In genomic region chr2:53520630-53520940, GRCh38 we compare ENCODE assay signal across 20 cellular contexts.
A peak's percentile ranks its signal among the peaks of the same experiment; 100 is the strongest.
DNase-seq lines count a peak whose midpoint lies in the region; ATAC-seq and TF ChIP-seq lines count a peak whose summit lies in the region.
"Had no signal": no experiment of that assay in that cellular context is flagged by ENCODE, and none has a peak within 500 bp of the region (broad histone marks: within the 10 kb centered on the region; RNA-seq: fewer than 3 reads in every experiment).

No MANE protein-coding gene starts in this region.

- ATAC-seq in GM23338, result peak; percentile 50
- ATAC-seq in GM18505 (IDR thresholded peaks at IDR 0.05; ENCODE audit: unreplicated experiment), result no peak
- ATAC-seq: left cardiac atrium; stimulated activated naive B cell treated with anti-CD40 and anti-IgM and Interleukin-4, amounts not matched to agents 10 μg/mL and 1 μg/mL and 100 μg/mL, for 72 hours had no signal

- no peak for TF ChIP-seq POLR2A in GM18505 (IDR thresholded peaks at IDR 0.05; ENCODE audit: borderline replicate concordance, extremely low read depth, insufficient read depth, insufficient read length)

- TF ChIP-seq CTCF in GM23338 (conservative IDR thresholded peaks at IDR 0.05; ENCODE audit: low read depth in 2 of 2) (no peak), brain (conservative IDR thresholded peaks at IDR 0.05) (no peak), nephron progenitor cell (IDR thresholded peaks at IDR 0.05) (no peak)

- TF ChIP-seq EP300 in Ishikawa (IDR thresholded peaks at IDR 0.05; ENCODE audit: borderline replicate concordance), result peak; percentile 29; the same call in 1 of the 2 replicates

- H3K36me3 Mint-ChIP-seq in GM23338 (ENCODE audit: low read depth) (no peaks in the 10 kb centered on the region), brain (no peaks in the 10 kb centered on the region), nephron progenitor cell (ENCODE audit: low read depth) (no peaks in the 10 kb centered on the region)
- H3K36me3 Mint-ChIP-seq: CD8-positive, alpha-beta memory T cell; stimulated activated naive B cell treated with anti-CD40 and anti-IgM and Interleukin-4, amounts not matched to agents 10 μg/mL and 1 μg/mL and 100 μg/mL, for 72 hours had no signal

- H3K27me3 Mint-ChIP-seq in GM23338 (ENCODE audit: insufficient read depth, low read depth, poor library complexity), result peaks cover 9% of the 10 kb centered on the region
- H3K27me3 Mint-ChIP-seq in brain, result no peaks in the 10 kb centered on the region
- peaks cover 29% of the 10 kb centered on the region for H3K27me3 Mint-ChIP-seq in nephron progenitor cell (ENCODE audit: low read depth, poor library complexity)
- H3K27me3 Mint-ChIP-seq: activated CD4-positive, alpha-beta T cell treated with anti-CD3 and anti-CD28 coated beads, Interleukin-2, amount 10 ng/mL, durations not matched to agents 24 days and 14 days; dendritic cell treated with granulocyte-macrophage colony-stimulating factor and Interleukin-4, amounts not matched to agents 40 ng/mL and 50 ng/mL, for 4 days had no signal

- 0 out of 2 replicates have a peak, but pooled peaks cover 12% of the 10 kb centered on the region for H3K4me1 ChIP-seq in GM23338 (ENCODE audit: insufficient read depth)
- H3K4me1 ChIP-seq: breast epithelium, tibial nerve had no signal

- no peaks in the 10 kb centered on the region for H3K79me2 ChIP-seq in GM23338 (replicated peaks; ENCODE audit: insufficient read depth)

- H3K27ac ChIP-seq in GM23338 (ENCODE audit: low read depth), result no peak overlapping the region
- H3K27ac ChIP-seq: breast epithelium, epithelial cell of prostate, sigmoid colon, tibial nerve had no signal

- H3K27me3 ChIP-seq in GM23338 (ENCODE audit: insufficient read depth), result no peaks in the 10 kb centered on the region
- H3K27me3 ChIP-seq: breast epithelium, sigmoid colon, tibial nerve had no signal

- H3K4me1 Mint-ChIP-seq in GM23338 (peaks cover 16% of the 10 kb centered on the region), brain (peaks cover 45% of the 10 kb centered on the region), nephron progenitor cell (peaks cover 20% of the 10 kb centered on the region)
- H3K4me1 Mint-ChIP-seq: activated CD4-positive, alpha-beta T cell treated with anti-CD3 and anti-CD28 coated beads, Interleukin-2, amount 10 ng/mL, durations not matched to agents 24 days and 14 days; CD8-positive, alpha-beta memory T cell had no signal

- no peak for TF ChIP-seq RAD21 in Ishikawa (IDR thresholded peaks at IDR 0.05; ENCODE audit: low read depth)

- peak overlapping the region; percentile 15; the same call in 1 of the 2 replicates for H2AFZ ChIP-seq in GM23338

- no peaks in the 10 kb centered on the region for H4K20me1 ChIP-seq in GM23338 (replicated peaks; ENCODE audit: insufficient read depth)

- no peaks in the 10 kb centered on the region for H3K36me3 ChIP-seq in GM23338 (ENCODE audit: insufficient read depth)
- H3K36me3 ChIP-seq: breast epithelium, sigmoid colon, tibial nerve had no signal

- peak overlapping the region; percentile 72 for H3K27ac Mint-ChIP-seq in GM23338
- H3K27ac Mint-ChIP-seq in brain, result peak overlapping the region; percentile 55 to 91 (median 71)
- peak overlapping the region; percentile 86 for H3K27ac Mint-ChIP-seq in nephron progenitor cell
- H3K27ac Mint-ChIP-seq: activated CD4-positive, alpha-beta T cell treated with anti-CD3 and anti-CD28 coated beads, Interleukin-2, amount 10 ng/mL, durations not matched to agents 24 days and 14 days; CD8-positive, alpha-beta memory T cell; dendritic cell treated with granulocyte-macrophage colony-stimulating factor and Interleukin-4, amounts not matched to agents 40 ng/mL and 50 ng/mL, for 4 days; stimulated activated naive B cell treated with anti-CD40 and anti-IgM and Interleukin-4, amounts not matched to agents 10 μg/mL and 1 μg/mL and 100 μg/mL, for 72 hours had no signal

- no peaks in the 10 kb centered on the region for H3K9me2 ChIP-seq in GM23338 (ENCODE audit: insufficient read depth)

- DNase-seq in GM23338 (ENCODE audit: low spot score), result peak; percentile 8
- peak; percentile 8 for DNase-seq in nephron progenitor cell
- no peak for DNase-seq in NCI-H446 treated with DMSO at 0.1 percent for 48 hours (lab: John Stamatoyannopoulos, UW)
- DNase-seq in mucosa of gallbladder (ENCODE audit: low spot score), result no peak
- DNase-seq in hippocampal formation (lab: John Stamatoyannopoulos, UW), result no peak
- DNase-seq: activated CD4-positive, alpha-beta T cell treated with anti-CD3 and anti-CD28 coated beads, Interleukin-2, amount 10 ng/mL, durations not matched to agents 24 days and 14 days; activated CD8-positive, alpha-beta memory T cell treated with anti-CD3 and anti-CD28 coated beads, Interleukin-2, amount 50 U/mL, for 4 hours; CD8-positive, alpha-beta memory T cell; foreskin fibroblast; left cardiac atrium; NCI-H226; sigmoid colon; stimulated activated naive B cell treated with anti-CD40 and anti-IgM and Interleukin-4, amounts not matched to agents 10 μg/mL and 1 μg/mL and 100 μg/mL, for 72 hours had no signal

- no peaks in the 10 kb centered on the region for H3F3A ChIP-seq in GM23338 (replicated peaks; ENCODE audit: low read depth)

- no peak overlapping the region for H3K4me3 ChIP-seq in GM23338
- H3K4me3 ChIP-seq: breast epithelium, sigmoid colon, tibial nerve had no signal

- H3K9me3 Mint-ChIP-seq in GM23338 (no peaks in the 10 kb centered on the region), brain (peaks cover 0 to 8% (median 2%) of the 10 kb centered on the region in 5 experiments), nephron progenitor cell (no peaks in the 10 kb centered on the region)
- H3K9me3 Mint-ChIP-seq: activated CD4-positive, alpha-beta T cell treated with anti-CD3 and anti-CD28 coated beads, Interleukin-2, amount 10 ng/mL, durations not matched to agents 24 days and 14 days; CD8-positive, alpha-beta memory T cell; dendritic cell treated with granulocyte-macrophage colony-stimulating factor and Interleukin-4, amounts not matched to agents 40 ng/mL and 50 ng/mL, for 4 days; stimulated activated naive B cell treated with anti-CD40 and anti-IgM and Interleukin-4, amounts not matched to agents 10 μg/mL and 1 μg/mL and 100 μg/mL, for 72 hours had no signal

- H3K4me3 Mint-ChIP-seq in GM23338 (no peak overlapping the region), brain (peak overlapping the region in 1 of 5 experiments; percentile 36), nephron progenitor cell (no peak overlapping the region)
- H3K4me3 Mint-ChIP-seq: activated CD4-positive, alpha-beta T cell treated with anti-CD3 and anti-CD28 coated beads, Interleukin-2, amount 10 ng/mL, durations not matched to agents 24 days and 14 days; CD8-positive, alpha-beta memory T cell; dendritic cell treated with granulocyte-macrophage colony-stimulating factor and Interleukin-4, amounts not matched to agents 40 ng/mL and 50 ng/mL, for 4 days; stimulated activated naive B cell treated with anti-CD40 and anti-IgM and Interleukin-4, amounts not matched to agents 10 μg/mL and 1 μg/mL and 100 μg/mL, for 72 hours had no signal

- H3K4me2 ChIP-seq in GM23338, result no peak overlapping the region

TF ChIP-seq in GM23338, 12 proteins besides CTCF, POLR2A, EP300 and RAD21 (continues in another document):
- no peak for TF ChIP-seq EZH2phosphoT487 (IDR thresholded peaks at IDR 0.05; ENCODE audit: unreplicated experiment)
- TF ChIP-seq EZH2 (IDR thresholded peaks at IDR 0.05; ENCODE audit: low read depth, unreplicated experiment), result no peak
- no peak for TF ChIP-seq ZNF331 (CRISPR knock-in tag; IDR thresholded peaks at IDR 0.05; ENCODE audit: low read depth)

TF ChIP-seq in Ishikawa, 13 proteins besides CTCF, POLR2A, EP300 and RAD21:
- TF ChIP-seq YY1 (IDR thresholded peaks at IDR 0.05; ENCODE audit: low read depth) (no peak), EGR1 (IDR thresholded peaks at IDR 0.05) (no peak), ZBTB7A (IDR thresholded peaks at IDR 0.05; ENCODE audit: low read depth) (no peak)

Comparison
In these comparisons a context has a peak if more than half of its experiments do, and no peak if none do; other contexts are left out.
1. DNase-seq: peak in GM23338 (single experiment) and nephron progenitor cell (single experiment); none in NCI-H446 treated with DMSO at 0.1 percent for 48 hours (single experiment), mucosa of gallbladder (single experiment) and hippocampal formation (0 of 2).
2. Peak in every context shown above with its lines, with median percentiles within 50 percentile points of each other: H3K27ac Mint-ChIP-seq.